ENCODE assay signal across 34 cellular contexts in genomic region chr7:43265139-43265538, GRCh38.
"Had no signal": no experiment of that assay in that cellular context is flagged by ENCODE, and none has a peak within 500 bp of the region (broad histone marks: within the 10 kb centered on the region; RNA-seq: fewer than 3 reads in every experiment).

No MANE protein-coding gene starts in this region.

- FAIRE-seq: RCC 7860 had no signal

- H3K27me3 ChIP-seq: MG63 had no signal

- H3K9me3 ChIP-seq: SJCRH30 had no signal

- DNase-seq: Kasumi-1, MG63, NCI-H1048, NCI-H1092 treated with DMSO at 0.1 percent for 48 hours, NCI-H1105 treated with DMSO at 0.1 percent for 48 hours, NCI-H1417, NCI-H1436, NCI-H146, NCI-H1694, NCI-H187, NCI-H1930, NCI-H2029 treated with DMSO at 0.1 percent for 48 hours, NCI-H2081 treated with DMSO at 0.1 percent for 48 hours, NCI-H2107, NCI-H2171, NCI-H226, NCI-H446 treated with DMSO at 0.1 percent for 48 hours, NCI-H510A, NCI-H524, NCI-H526, NCI-H69, NCI-H748 treated with DMSO at 0.1 percent for 48 hours, NCI-H82, SHP77, SIG-M5, SJCRH30, T-cell had no signal

- H3K4me3 ChIP-seq: MG63, PC-9, SJCRH30, SK-N-MC had no signal

- H2AFZ ChIP-seq: PC-9 had no signal

- H3K4me2 ChIP-seq: PC-9 had no signal

- H3K27ac ChIP-seq: PC-9, RWPE1, SJCRH30, SK-N-MC had no signal

- H3K4me1 ChIP-seq: SJCRH30 had no signal

- H3K36me3 ChIP-seq: MG63 had no signal

- ATAC-seq: Panc1, Right ventricle myocardium inferior, SK-N-SH treated with all-trans-retinoic acid at 6 μM for 48 hours, T-cell had no signal
